In the genomic region with DNA sequence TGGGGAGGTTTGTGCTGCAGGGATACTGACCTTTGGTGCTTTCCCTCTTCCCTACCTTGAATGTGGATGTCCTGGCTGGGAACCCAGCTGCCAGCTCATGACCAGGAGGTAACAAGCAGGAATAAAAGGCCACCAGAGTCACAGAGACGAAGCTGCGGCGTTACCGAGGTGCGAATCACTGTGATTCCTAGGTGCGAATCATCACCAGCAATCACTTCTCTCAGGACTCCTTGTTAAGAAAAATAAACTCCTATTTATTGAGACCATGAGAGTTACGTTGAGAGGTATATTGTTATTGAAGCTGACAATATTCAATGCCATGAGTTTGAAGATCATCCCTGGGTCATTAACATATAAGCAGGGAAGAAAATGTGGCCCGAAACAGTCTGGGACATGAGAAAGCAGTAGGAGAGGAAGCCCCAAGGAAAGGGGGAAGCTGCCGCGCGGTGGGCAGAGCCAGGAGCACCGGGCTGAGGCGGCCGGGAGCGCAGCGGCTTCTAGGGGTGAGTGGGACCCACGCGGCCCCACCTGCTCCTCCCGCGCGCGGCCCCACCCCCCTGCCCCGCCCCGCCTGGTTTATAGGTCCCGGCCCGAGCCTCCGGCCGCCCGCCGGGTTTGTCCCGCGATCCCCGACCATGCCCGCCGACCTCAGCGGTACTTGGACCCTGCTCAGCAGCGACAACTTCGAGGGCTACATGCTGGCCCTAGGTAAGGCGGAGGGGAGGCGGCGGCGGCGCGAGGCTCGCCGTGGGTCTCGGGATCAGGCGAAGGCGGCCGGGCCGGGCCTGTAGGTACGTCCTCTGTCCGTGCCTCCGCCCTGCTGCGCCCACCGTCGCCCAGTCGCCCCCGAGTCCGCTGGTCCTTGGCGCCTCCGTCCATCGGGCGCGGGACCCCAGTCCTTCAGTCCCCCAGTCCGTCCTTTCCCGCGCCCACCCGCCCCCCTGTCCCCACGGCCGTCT, we compare ENCODE assay signal across 8 cellular contexts. TPM values are rescaled to one million over a fixed set of nuclear protein-coding genes. Genes with fewer than 3 reads are reported as not detected.
DNase-seq lines count a peak whose midpoint lies in the region; ATAC-seq and TF ChIP-seq lines count a peak whose summit lies in the region.

TSS of gene RBP7 (plus strand) at position 605 of the 959 bp plus-strand sequence. CDS start at position 636, 31 bp downstream.

- peak within 1 kb of the TSS; percentile 25 for H3K27ac Mint-ChIP-seq in stimulated activated naive B cell treated with anti-CD40 and anti-IgM and Interleukin-4, amounts not matched to agents 10 μg/mL and 1 μg/mL and 100 μg/mL, for 72 hours

- H3K4me1 Mint-ChIP-seq in stimulated activated naive B cell treated with anti-CD40 and anti-IgM and Interleukin-4, amounts not matched to agents 10 μg/mL and 1 μg/mL and 100 μg/mL, for 72 hours: peaks cover 7 to 16% of the 10 kb centered on the region in 2 donors

- H3K4me3 Mint-ChIP-seq in stimulated activated naive B cell treated with anti-CD40 and anti-IgM and Interleukin-4, amounts not matched to agents 10 μg/mL and 1 μg/mL and 100 μg/mL, for 72 hours: peak within 1 kb of the TSS; percentile 75 to 79

- peak; percentile 36 to 48 for ATAC-seq in stimulated activated naive B cell treated with anti-CD40 and anti-IgM and Interleukin-4, amounts not matched to agents 10 μg/mL and 1 μg/mL and 100 μg/mL, for 72 hours (replicated peaks)
- ATAC-seq in HG03460 (IDR thresholded peaks at IDR 0.05; ENCODE audit: unreplicated experiment): no peak

- no peaks in the 10 kb centered on the region for H3K9me3 Mint-ChIP-seq in stimulated activated naive B cell treated with anti-CD40 and anti-IgM and Interleukin-4, amounts not matched to agents 10 μg/mL and 1 μg/mL and 100 μg/mL, for 72 hours

- peaks cover 0 to 5% of the 10 kb centered on the region in 2 donors for H3K36me3 Mint-ChIP-seq in stimulated activated naive B cell treated with anti-CD40 and anti-IgM and Interleukin-4, amounts not matched to agents 10 μg/mL and 1 μg/mL and 100 μg/mL, for 72 hours

- H3K27me3 ChIP-seq in breast epithelium (peaks cover 0 to 4% of the 10 kb centered on the region in 2 donors), kidney epithelial cell (ENCODE audit: control insufficient read depth, insufficient read depth, low read length) (peaks cover 13% of the 10 kb centered on the region)

- H3K9me3 ChIP-seq in breast epithelium: no peaks in the 10 kb centered on the region

- H3K27ac ChIP-seq in breast epithelium: peak within 1 kb of the TSS in 1 of 2 donors; percentile 70

- no peak for TF ChIP-seq POLR2A in breast epithelium (IDR thresholded peaks at IDR 0.05)

- H3K36me3 ChIP-seq in breast epithelium (no peaks in the 10 kb centered on the region), kidney epithelial cell (ENCODE audit: control insufficient read depth, insufficient read depth, low read length) (no peaks in the 10 kb centered on the region)

- peak; percentile 36 for DNase-seq in GM03348 (ENCODE audit: low spot score)
- peak; percentile 19 to 32 for DNase-seq in NOMO-1 (lab: John Stamatoyannopoulos, UW; ENCODE audit: unreplicated experiment in 2 of 2)
- no peak for DNase-seq in breast epithelium (ENCODE audit: low spot score in 2 of 2)
- no peak for DNase-seq in kidney epithelial cell (ENCODE audit: low read depth)
- DNase-seq in stimulated activated naive B cell treated with anti-CD40 and anti-IgM and Interleukin-4, amounts not matched to agents 10 μg/mL and 1 μg/mL and 100 μg/mL, for 72 hours: no peak
- no peak for DNase-seq in NCI-H446 treated with DMSO at 0.1 percent for 48 hours (lab: John Stamatoyannopoulos, UW)
- DNase-seq in cortex of kidney (lab: John Stamatoyannopoulos, UW): no peak

- peaks cover 20 to 35% of the 10 kb centered on the region in 2 donors for H3K27me3 Mint-ChIP-seq in stimulated activated naive B cell treated with anti-CD40 and anti-IgM and Interleukin-4, amounts not matched to agents 10 μg/mL and 1 μg/mL and 100 μg/mL, for 72 hours

- no peaks in the 10 kb centered on the region for H3K4me1 ChIP-seq in breast epithelium

- intact Hi-C loops in breast epithelium (cut with DNase I; ENCODE audit: low total_unique reads): no loop called here

- no peak for TF ChIP-seq CTCF in breast epithelium (IDR thresholded peaks at IDR 0.05)
- no peak for TF ChIP-seq CTCF in kidney epithelial cell (IDR thresholded peaks at IDR 0.05; ENCODE audit: insufficient read depth, low read length, poor library complexity, severe bottlenecking)

- peak within 1 kb of the TSS; percentile 54 to 79 (median 59) for H3K4me3 ChIP-seq in breast epithelium
- peak within 1 kb of the TSS; percentile 30 for H3K4me3 ChIP-seq in kidney epithelial cell (ENCODE audit: low read depth, low read length)

RNA-seq across cellular contexts. Expression of gene RBP7, which starts in this region (rescaled TPM):
- total RNA-seq in breast epithelium (100 to 1,000 TPM in 1 of 3 donors, 10 to 100 TPM in 2; 37.5 to 285 (median 49.8) TPM), kidney epithelial cell (11.1 and 14.8 TPM in 2 replicates)

Comparison
In these comparisons a context has a peak if more than half of its experiments do, and no peak if none do; other contexts are left out.
1. DNase-seq: peak in GM03348 (single experiment) and NOMO-1 (2 of 2); none in breast epithelium (0 of 2), kidney epithelial cell (single experiment), stimulated activated naive B cell treated with anti-CD40 and anti-IgM and Interleukin-4, amounts not matched to agents 10 μg/mL and 1 μg/mL and 100 μg/mL, for 72 hours (single experiment), NCI-H446 treated with DMSO at 0.1 percent for 48 hours (single experiment) and cortex of kidney (single experiment).